Comparison of ENCODE assay signal across 1 cellular context in genomic region chr3:134065252-134065651, GRCh38.
TF ChIP-seq lines count a peak whose summit lies in the region.

No MANE protein-coding gene starts in this region.

TF ChIP-seq in IMR-90, 13 proteins besides CTCF, POLR2A, EP300 and RAD21 (continued from another document):
- TF ChIP-seq RCOR1 (IDR thresholded peaks at IDR 0.05; ENCODE audit: insufficient replicate concordance, low read length) (no peak), MXI1 (IDR thresholded peaks at IDR 0.05; ENCODE audit: borderline replicate concordance, low read depth, low read length) (no peak), MAFK (IDR thresholded peaks at IDR 0.05; ENCODE audit: low read depth, low read length) (no peak)
